ENCODE assay signal across 29 cellular contexts in the genomic region with DNA sequence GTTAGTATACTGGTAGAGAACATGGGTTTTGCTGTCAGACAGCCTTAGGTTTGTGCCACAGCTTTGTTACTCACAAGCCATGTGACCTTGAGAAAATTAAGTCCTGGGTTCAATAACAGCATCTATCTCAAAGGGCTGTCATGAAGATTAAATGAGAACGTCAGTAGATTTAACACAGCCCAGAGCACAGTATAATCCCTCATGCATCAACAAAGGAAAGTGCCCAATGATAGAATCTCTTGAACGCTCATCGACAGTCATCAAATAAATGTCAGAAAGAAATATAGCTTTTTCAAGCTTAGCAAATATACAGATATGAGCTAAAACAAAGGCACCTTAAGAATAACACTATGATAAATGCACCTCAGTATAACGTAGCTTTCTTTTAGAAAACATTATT. TPM values are rescaled to one million over a fixed set of nuclear protein-coding genes. Genes with fewer than 3 reads are reported as not detected.
A peak's percentile ranks its signal among the peaks of the same experiment; 100 is the strongest.
DNase-seq lines count a peak whose midpoint lies in the region; FAIRE-seq and TF ChIP-seq lines count a peak whose summit lies in the region.
"Had no signal": no experiment of that assay in that cellular context is flagged by ENCODE, and none has a peak within 500 bp of the region (broad histone marks: within the 10 kb centered on the region; RNA-seq: fewer than 3 reads in every experiment).

No MANE protein-coding gene starts in this region.

- CTCF ChIA-PET in OCI-LY7 (lab: Charles Lee; ENCODE audit: unreplicated experiment), result no interaction called here

- H3K9me3 Mint-ChIP-seq in astrocyte (ENCODE audit: unreplicated experiment), result no peaks in the 10 kb centered on the region
- peaks cover 7% of the 10 kb centered on the region for H3K9me3 Mint-ChIP-seq in progenitor cell of endocrine pancreas (ENCODE audit: low read depth)
- no peaks in the 10 kb centered on the region for H3K9me3 Mint-ChIP-seq in immature natural killer cell

- DNase-seq in GM19239 (ENCODE audit: insufficient read length, low spot score), result no peak
- DNase-seq in OCI-LY7 (ENCODE audit: low spot score), result no peak
- no peak for DNase-seq in astrocyte (ENCODE audit: low read depth)
- no peak for DNase-seq in progenitor cell of endocrine pancreas (ENCODE audit: low spot score, unreplicated experiment)
- no peak for DNase-seq in immature natural killer cell
- DNase-seq in NCI-H1048 (lab: John Stamatoyannopoulos, UW), result no peak
- DNase-seq in GDM1 (lab: John Stamatoyannopoulos, UW), result no peak
- DNase-seq: activated B cell treated with CpG ODN at 0.5 μM for 24 hours; activated CD4-positive, alpha-beta T cell treated with anti-CD3 and anti-CD28 coated beads, Interleukin-2, amount 50 U/mL, for 4 hours; activated T-cell treated with anti-CD3 and anti-CD28 coated beads, Interleukin-2, amount 50 U/mL, for 48 hours; central memory CD4-positive, alpha-beta T cell; COR-L47; DMS53; esophagus squamous epithelium; foreskin melanocyte; heart right ventricle; IMR-90; naive thymus-derived CD4-positive, alpha-beta T cell; NCI-H1417; NCI-H2029; NCI-H510A treated with DMSO at 0.1 percent for 48 hours; psoas muscle; SIG-M5; stimulated activated CD4-positive, alpha-beta T cell treated with anti-CD3 and anti-CD28 coated beads, Interleukin-12 subunit alpha, Interleukin-12 subunit beta, amount 100 ng/mL, for 4 hours; stimulated activated CD4-positive, alpha-beta T cell treated with anti-CD3 and anti-CD28 coated beads, Interleukin-4, amount 100 ng/mL, for 1 hour; stomach; thyroid gland had no signal

- intact Hi-C loops in OCI-LY7 (cut with micrococcal nuclease; ENCODE audit: unreplicated experiment), result no loop called here

- no peak overlapping the region for H3K27ac ChIP-seq in OCI-LY7 (ENCODE audit: low read depth, low read length, poor library complexity, severe bottlenecking)
- H3K27ac ChIP-seq in astrocyte (ENCODE audit: low read depth, low read length), result no peak overlapping the region
- H3K27ac ChIP-seq: BLaER1, esophagus squamous epithelium, heart right ventricle, psoas muscle, stomach, thyroid gland had no signal

- no peaks in the 10 kb centered on the region for H3K27me3 Mint-ChIP-seq in astrocyte (ENCODE audit: low read depth, unreplicated experiment)
- no peaks in the 10 kb centered on the region for H3K27me3 Mint-ChIP-seq in progenitor cell of endocrine pancreas
- peaks cover 0 to 6% (median 0%) of the 10 kb centered on the region in 3 donors for H3K27me3 Mint-ChIP-seq in immature natural killer cell (ENCODE audit: low read depth in 3 of 3)
- H3K27me3 Mint-ChIP-seq: activated B cell treated with CpG ODN at 0.5 μM for 24 hours; naive thymus-derived CD4-positive, alpha-beta T cell had no signal

- no TSS peak for BruUV-seq in OCI-LY7 (replicated peaks; lab: Mats Ljungman, UMichigan)

- peaks cover 42% of the 10 kb centered on the region for H3K4me1 ChIP-seq in OCI-LY7 (ENCODE audit: insufficient read depth, low read length, poor library complexity, severe bottlenecking)
- H3K4me1 ChIP-seq in astrocyte (ENCODE audit: insufficient read depth, low read length), result no peaks in the 10 kb centered on the region

- H3K9me2 ChIP-seq in OCI-LY7 (ENCODE audit: insufficient read depth, low read length), result no peaks in the 10 kb centered on the region

- H3K4me3 ChIP-seq in OCI-LY7 (ENCODE audit: low read depth, low read length, poor library complexity, severe bottlenecking) (no peak overlapping the region), astrocyte (ENCODE audit: insufficient read depth, low read depth, low read length) (no peak overlapping the region)
- H3K4me3 ChIP-seq: BLaER1, esophagus squamous epithelium, heart right ventricle, psoas muscle, stomach, thyroid gland had no signal

- H3K27ac Mint-ChIP-seq in astrocyte (ENCODE audit: unreplicated experiment) (no peak overlapping the region), progenitor cell of endocrine pancreas (peak overlapping the region; percentile 76), immature natural killer cell (peak overlapping the region in 1 of 6 donors; percentile 6)

- no peak overlapping the region for H3K9ac ChIP-seq in astrocyte (ENCODE audit: low read length)
- H3K9ac ChIP-seq: BLaER1 had no signal

- peaks cover 100% of the 10 kb centered on the region for H3K79me2 ChIP-seq in OCI-LY7 (ENCODE audit: insufficient read depth, low read depth, low read length)
- H3K79me2 ChIP-seq in astrocyte (ENCODE audit: insufficient read depth, low read length), result peaks cover 99% of the 10 kb centered on the region

- peaks cover 8% of the 10 kb centered on the region for H3K4me1 Mint-ChIP-seq in astrocyte (ENCODE audit: low read depth, unreplicated experiment)
- H3K4me1 Mint-ChIP-seq in progenitor cell of endocrine pancreas (ENCODE audit: low read depth), result peaks cover 17% of the 10 kb centered on the region
- peaks cover 13 to 63% of the 10 kb centered on the region in 2 donors for H3K4me1 Mint-ChIP-seq in immature natural killer cell

- no peak for TF ChIP-seq CTCF in OCI-LY7 (conservative IDR thresholded peaks at IDR 0.05; ENCODE audit: low read length)
- TF ChIP-seq CTCF in astrocyte (IDR thresholded peaks at IDR 0.05; ENCODE audit: insufficient read depth, low read depth, low read length), result no peak
- TF ChIP-seq CTCF in progenitor cell of endocrine pancreas (IDR thresholded peaks at IDR 0.05; ENCODE audit: unreplicated experiment), result no peak

- H3K4me2 ChIP-seq in OCI-LY7 (ENCODE audit: low read length) (0 out of 2 replicates have a peak overlapping the region, but pooled peaks have one; percentile 6), astrocyte (ENCODE audit: low read length) (no peak overlapping the region)
- H3K4me2 ChIP-seq: BLaER1 had no signal

- H2AFZ ChIP-seq in OCI-LY7 (ENCODE audit: low read length), result no peak overlapping the region
- no peak overlapping the region for H2AFZ ChIP-seq in astrocyte (ENCODE audit: low read depth, low read length)

- H3K9me3 ChIP-seq in OCI-LY7 (ENCODE audit: low read length) (peaks cover 26% of the 10 kb centered on the region), astrocyte (ENCODE audit: insufficient read depth, low read depth, low read length) (no peaks in the 10 kb centered on the region)
- H3K9me3 ChIP-seq: psoas muscle, thyroid gland had no signal

- peaks cover 12% of the 10 kb centered on the region; the same call in 1 of the 2 replicates for H4K20me1 ChIP-seq in OCI-LY7 (ENCODE audit: insufficient read depth, low read length)
- H4K20me1 ChIP-seq in astrocyte (ENCODE audit: insufficient read depth, low read length), result peaks cover 97% of the 10 kb centered on the region

- peaks cover 95% of the 10 kb centered on the region for H3K36me3 ChIP-seq in OCI-LY7 (ENCODE audit: insufficient read depth, low read length)
- no peaks in the 10 kb centered on the region for H3K36me3 ChIP-seq in astrocyte (ENCODE audit: insufficient read depth, low read length)
- H3K36me3 ChIP-seq: thyroid gland had no signal

- H3K36me3 Mint-ChIP-seq in astrocyte (ENCODE audit: low read depth, unreplicated experiment), result peaks cover 10% of the 10 kb centered on the region
- peaks cover 20% of the 10 kb centered on the region for H3K36me3 Mint-ChIP-seq in progenitor cell of endocrine pancreas (ENCODE audit: insufficient read depth)
- peaks cover 2 to 5% (median 3%) of the 10 kb centered on the region in 3 donors for H3K36me3 Mint-ChIP-seq in immature natural killer cell

- H3K4me3 Mint-ChIP-seq in astrocyte (ENCODE audit: unreplicated experiment) (no peak overlapping the region), progenitor cell of endocrine pancreas (ENCODE audit: low read depth) (no peak overlapping the region), immature natural killer cell (peak overlapping the region in 1 of 5 donors; percentile 19)
- H3K4me3 Mint-ChIP-seq: activated B cell treated with CpG ODN at 0.5 μM for 24 hours had no signal

- FAIRE-seq in GM19239 (lab: Jason Lieb, UNC), result peak; percentile 59
- peak; percentile 37 for FAIRE-seq in astrocyte (lab: Jason Lieb, UNC)
- FAIRE-seq: RCC 7860 had no signal

- POLR2A ChIA-PET in OCI-LY7 (lab: Charles Lee), result interaction anchor here (0.6 to 4.6 kb wide), 13 partner anchors 8 to 180 kb away, joined by 3 to 38 read pairs (median 8); no protein-coding TSS in a partner anchor

- no peaks in the 10 kb centered on the region for H3K27me3 ChIP-seq in astrocyte (ENCODE audit: insufficient read depth, low read length)
- H3K27me3 ChIP-seq: BLaER1, esophagus squamous epithelium, heart right ventricle, stomach, thyroid gland had no signal

RNA-seq across cellular contexts. Expression of a gene that starts 22.3 kb away (rescaled TPM):
- total RNA-seq in OCI-LY7 (2014; rRNA removed; shearing (Covaris generic)), result 50.6 and 56.4 TPM in 2 replicates
- 142 and 155 TPM in 2 replicates for total RNA-seq in OCI-LY7 (2022)
- total RNA-seq in astrocyte, result 78.2 and 95.5 TPM in 2 replicates
- total RNA-seq in progenitor cell of endocrine pancreas, result 93.3 and 104 TPM in 2 replicates
- polyA plus RNA-seq in immature natural killer cell, result 10 to 100 TPM; 13.6 to 36.3 (median 18.5) TPM
